Comparison of ENCODE assay signal across 23 cellular contexts in the genomic region with DNA sequence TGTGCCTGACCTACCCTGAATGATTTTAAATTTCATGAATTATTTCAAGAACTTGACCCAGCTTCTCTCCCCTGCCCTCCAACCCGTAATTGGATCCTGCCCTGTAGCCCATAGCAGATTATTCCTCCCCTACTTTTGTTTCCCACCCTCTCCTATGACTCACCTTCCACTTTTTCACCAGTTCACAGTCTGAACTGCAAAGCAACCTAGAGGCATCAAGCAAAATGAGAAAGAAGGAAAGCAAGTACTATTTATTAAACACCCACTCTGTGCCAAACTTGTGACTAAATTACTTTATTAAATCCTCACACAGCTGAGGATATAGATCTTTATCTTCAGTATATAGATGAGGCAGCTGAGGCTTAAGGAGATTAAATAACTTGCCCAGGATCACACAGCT. TPM values are rescaled to one million over a fixed set of nuclear protein-coding genes. Genes with fewer than 3 reads are reported as not detected.
A peak's percentile ranks its signal among the peaks of the same experiment; 100 is the strongest.
DNase-seq lines count a peak whose midpoint lies in the region; ATAC-seq, FAIRE-seq and TF ChIP-seq lines count a peak whose summit lies in the region.
"Had no signal": no experiment of that assay in that cellular context is flagged by ENCODE, and none has a peak within 500 bp of the region (broad histone marks: within the 10 kb centered on the region; RNA-seq: fewer than 3 reads in every experiment).

No MANE protein-coding gene starts in this region.

- no peak overlapping the region for H4K91ac ChIP-seq in IMR-90 (ENCODE audit: insufficient read depth, low read depth, low read length)

- no peak overlapping the region for H2BK5ac ChIP-seq in IMR-90 (ENCODE audit: low read depth, low read length, poor library complexity, severe bottlenecking)

- peaks cover 16% of the 10 kb centered on the region for H3K9me1 ChIP-seq in IMR-90 (ENCODE audit: insufficient read depth, low read length)

- no peak for TF ChIP-seq POLR2A in IMR-90 (IDR thresholded peaks at IDR 0.05; ENCODE audit: low read depth, low read length)

- POLR2A ChIA-PET in IMR-90 (lab: Charles Lee; ENCODE audit: unreplicated experiment): no interaction called here

- H3K27me3 ChIP-seq in IMR-90 (ENCODE audit: control insufficient read depth, insufficient read depth, low read length): no peaks in the 10 kb centered on the region
- H3K27me3 ChIP-seq in lower lobe of right lung (ENCODE audit: low read depth): no peaks in the 10 kb centered on the region
- H3K27me3 ChIP-seq: BLaER1 treated with 17β-estradiol and CSF1 and Interleukin-3, amounts not matched to agents 10 nM and 100 nM; gastroesophageal sphincter; tibial artery had no signal

- H3K4me1 ChIP-seq in IMR-90 (ENCODE audit: control insufficient read depth, insufficient read depth, low read length): peaks cover 5% of the 10 kb centered on the region
- H3K4me1 ChIP-seq in lower lobe of right lung: no peaks in the 10 kb centered on the region
- no peaks in the 10 kb centered on the region for H3K4me1 ChIP-seq in kidney (ENCODE audit: control insufficient read depth in 1 of 2, insufficient read depth in 1 of 2, low read depth in 1 of 2, low read length in 2 of 2)

- no peak overlapping the region for H2BK120ac ChIP-seq in IMR-90 (ENCODE audit: low read depth, low read length)

- CTCF ChIA-PET in IMR-90 (lab: Yijun Ruan, JAX): no interaction called here

- H3K23ac ChIP-seq in IMR-90 (ENCODE audit: low read depth, low read length): no peak overlapping the region

- H2AK9ac ChIP-seq in IMR-90 (replicated peaks; ENCODE audit: low read depth, low read length, poor library complexity): no peak overlapping the region

- H4K8ac ChIP-seq in IMR-90 (ENCODE audit: low read depth in 2 of 2, low read length in 2 of 2): no peak overlapping the region

- H2BK15ac ChIP-seq in IMR-90 (ENCODE audit: low read depth, low read length): no peak overlapping the region

- no peak overlapping the region for H4K5ac ChIP-seq in IMR-90 (ENCODE audit: low read depth, low read length)

- in situ Hi-C loops in IMR-90 (cut with MboI; ENCODE audit: low sequenced_read_pairs): no loop called here

- H3K9me3 ChIP-seq in IMR-90 (ENCODE audit: control insufficient read depth, insufficient read depth, low read length) (no peaks in the 10 kb centered on the region), lower lobe of right lung (no peaks in the 10 kb centered on the region), kidney (ENCODE audit: control insufficient read depth in 1 of 2, low read length in 2 of 2) (no peaks in the 10 kb centered on the region)
- H3K9me3 ChIP-seq: BLaER1 treated with 17β-estradiol and CSF1 and Interleukin-3, amounts not matched to agents 10 nM and 100 nM; gastroesophageal sphincter; tibial artery had no signal

- H2AFZ ChIP-seq in IMR-90 (replicated peaks; ENCODE audit: low read length, poor library complexity): no peak overlapping the region

- no peak for TF ChIP-seq RAD21 in IMR-90 (IDR thresholded peaks at IDR 0.05; ENCODE audit: low read length)

- dilution Hi-C loops in IMR-90 (cut with HindIII; ENCODE audit: low sequenced_read_pairs, unreplicated experiment): no loop called here

- no TSS peak for BruUV-seq in IMR-90 (replicated peaks; lab: Mats Ljungman, UMichigan)

- no peak overlapping the region for H3K56ac ChIP-seq in IMR-90 (ENCODE audit: extremely low read depth, insufficient read depth, low read length)

- H3K9ac ChIP-seq in IMR-90 (ENCODE audit: low read depth, low read length) (no peak overlapping the region), kidney (ENCODE audit: low read length in 2 of 2) (no peak overlapping the region)
- H3K9ac ChIP-seq: BLaER1 treated with 17β-estradiol and CSF1 and Interleukin-3, amounts not matched to agents 10 nM and 100 nM had no signal

- H4K20me1 ChIP-seq in IMR-90 (ENCODE audit: insufficient read depth, low read length): peaks cover 9% of the 10 kb centered on the region; the same call in 1 of the 2 replicates

- H3K14ac ChIP-seq in IMR-90 (replicated peaks; ENCODE audit: low read depth, low read length): no peak overlapping the region

- WGBS in IMR-90 (ENCODE audit: extremely low coverage in 2 of 2, insufficient read length in 1 of 2), 2 experiments: no CpG with 5 or more reads among the region's 1 CpG

- no peak overlapping the region for H3K4me3 ChIP-seq in IMR-90 (ENCODE audit: insufficient read depth, low read depth, low read length)
- no peak overlapping the region for H3K4me3 ChIP-seq in lower lobe of right lung
- no peak overlapping the region for H3K4me3 ChIP-seq in kidney (ENCODE audit: low read length in 2 of 2)
- H3K4me3 ChIP-seq: BLaER1 treated with 17β-estradiol and CSF1 and Interleukin-3, amounts not matched to agents 10 nM and 100 nM; gastroesophageal sphincter; SK-N-MC; tibial artery had no signal

- ATAC-seq in IMR-90 (ENCODE audit: low read depth) (peak; percentile 52; the same call in 1 of the 2 replicates), lower lobe of right lung (no peak), HG03521 (IDR thresholded peaks at IDR 0.05; ENCODE audit: unreplicated experiment) (no peak)
- ATAC-seq: activated CD8-positive, alpha-beta memory T cell treated with anti-CD3 and anti-CD28 coated beads, Interleukin-2, amount 10 ng/mL, durations not matched to agents 7 days and 5 days; gastroesophageal sphincter; left ventricle myocardium superior; sciatic nerve; stimulated activated naive CD8-positive, alpha-beta T cell treated with anti-CD3 and anti-CD28 coated beads, Interleukin-15, amount 100 ng/mL, for 72 hours had no signal

- no peak overlapping the region for H2BK20ac ChIP-seq in IMR-90 (ENCODE audit: low read depth, low read length)

- H3K79me1 ChIP-seq in IMR-90 (ENCODE audit: low read depth in 1 of 2, low read length in 2 of 2): peaks cover 0 to 10% of the 10 kb centered on the region in 2 experiments; a peak in 2 of 4 replicates

- FAIRE-seq in kidney (lab: Jason Lieb, UNC): no peak
- FAIRE-seq: islet of Langerhans had no signal

- H3K4me2 ChIP-seq in IMR-90 (ENCODE audit: low read depth, low read length): no peak overlapping the region

- no peak overlapping the region for H3K18ac ChIP-seq in IMR-90 (ENCODE audit: low read depth, low read length)

- H3K36me3 ChIP-seq in IMR-90 (ENCODE audit: control insufficient read depth, insufficient read depth, low read length): peaks cover 58% of the 10 kb centered on the region
- peaks cover 96% of the 10 kb centered on the region for H3K36me3 ChIP-seq in lower lobe of right lung
- peaks cover 0 to 9% of the 10 kb centered on the region in 2 donors for H3K36me3 ChIP-seq in kidney (ENCODE audit: control insufficient read depth in 1 of 2, insufficient read depth in 2 of 2, low read length in 2 of 2)

- H3K27ac ChIP-seq in IMR-90 (ENCODE audit: insufficient read depth, low read length) (no peak overlapping the region), lower lobe of right lung (no peak overlapping the region), kidney (ENCODE audit: low read depth in 2 of 2, low read length in 2 of 2) (no peak overlapping the region)
- H3K27ac ChIP-seq: gastroesophageal sphincter, SK-N-MC, tibial artery, VCaP had no signal

- DNase-seq in EH (ENCODE audit: low read depth) (peak; percentile 50), IMR-90 (peak; percentile 64), amniotic epithelial cell (ENCODE audit: low read depth) (peak; percentile 14), lung microvascular endothelial cell (ENCODE audit: low read depth in 2 of 2) (peak; percentile 49 to 71), lower lobe of right lung (no peak), kidney (no peak)
- DNase-seq in activated effector memory CD4-positive, alpha-beta T cell treated with Interleukin-2 at 50 U/mL for 16 hours: no peak
- DNase-seq: activated CD4-positive, alpha-beta T cell treated with anti-CD3 and anti-CD28 coated beads, Interleukin-2, amount 10 ng/mL, durations not matched to agents 7 days and 5 days; activated CD8-positive, alpha-beta memory T cell treated with anti-CD3 and anti-CD28 coated beads, Interleukin-2, amount 10 ng/mL, durations not matched to agents 7 days and 5 days; activated naive CD8-positive, alpha-beta T cell treated with anti-CD3 and anti-CD28 coated beads for 36 hours; left ventricle myocardium superior; NCI-H524 treated with DMSO at 0.1 percent for 48 hours; stimulated activated CD4-positive, alpha-beta T cell treated with anti-CD3 and anti-CD28 coated beads, Interleukin-15, amount 100 ng/mL, for 24 hours; stimulated activated naive CD8-positive, alpha-beta T cell treated with anti-CD3 and anti-CD28 coated beads, Interleukin-15, amount 100 ng/mL, for 72 hours had no signal

- H2AK5ac ChIP-seq in IMR-90 (ENCODE audit: low read depth, low read length): no peak overlapping the region

- no peak overlapping the region for H3K4ac ChIP-seq in IMR-90 (ENCODE audit: low read depth, low read length)

- TF ChIP-seq CTCF in IMR-90 (conservative IDR thresholded peaks at IDR 0.05; ENCODE audit: low read depth, low read length): no peak
- TF ChIP-seq CTCF in lower lobe of right lung (IDR thresholded peaks at IDR 0.05): no peak
- TF ChIP-seq CTCF in kidney (IDR thresholded peaks at IDR 0.05; ENCODE audit: borderline replicate concordance, extremely low read depth, insufficient read depth): no peak

- intact Hi-C loops in IMR-90 (cut with micrococcal nuclease) (no loop called here), lower lobe of right lung (cut with DNase I) (no loop called here), kidney (cut with DNase I) (no loop called here)

TF ChIP-seq in IMR-90, 13 proteins besides CTCF, POLR2A, EP300 and RAD21 (continues in another document):
- TF ChIP-seq, protein P1, sequence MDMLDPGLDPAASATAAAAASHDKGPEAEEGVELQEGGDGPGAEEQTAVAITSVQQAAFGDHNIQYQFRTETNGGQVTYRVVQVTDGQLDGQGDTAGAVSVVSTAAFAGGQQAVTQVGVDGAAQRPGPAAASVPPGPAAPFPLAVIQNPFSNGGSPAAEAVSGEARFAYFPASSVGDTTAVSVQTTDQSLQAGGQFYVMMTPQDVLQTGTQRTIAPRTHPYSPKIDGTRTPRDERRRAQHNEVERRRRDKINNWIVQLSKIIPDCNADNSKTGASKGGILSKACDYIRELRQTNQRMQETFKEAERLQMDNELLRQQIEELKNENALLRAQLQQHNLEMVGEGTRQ (IDR thresholded peaks at IDR 0.05; ENCODE audit: low read depth, low read length): no peak

RNA-seq across cellular contexts. Expression of a gene that starts 20.7 kb away (rescaled TPM):
- total RNA-seq in IMR-90 (2012; rRNA removed) (21.4 and 24.0 TPM in 2 replicates), lung microvascular endothelial cell (11.1 and 18.3 TPM in 2 replicates), lower lobe of right lung (12.5 TPM), kidney (14.5 TPM)
- polyA plus RNA-seq in IMR-90 (2012; rRNA removed) (20.3 and 21.0 TPM in 2 replicates), kidney (ENCODE audit: insufficient read depth, low read depth, low replicate concordance) (3.4 TPM)
- polyA plus RNA-seq in IMR-90 (2012; cell fraction: cytosol; rRNA removed): 14.8 and 17.1 TPM in 2 replicates
- 47.3 and 62.4 TPM in 2 replicates for polyA plus RNA-seq in IMR-90 (2012; cell fraction: nucleus; rRNA removed; ENCODE audit: low replicate concordance)
- polyA plus RNA-seq: neural cell had no signal

RNA-seq across cellular contexts. Expression of a gene that starts 57.8 kb away (rescaled TPM):
- 0.18 and 0.56 TPM in 2 replicates for total RNA-seq in IMR-90 (2012; rRNA removed)
- polyA plus RNA-seq in IMR-90 (2012; rRNA removed): 1.1 TPM in 2 replicates
- polyA plus RNA-seq in IMR-90 (2012; cell fraction: cytosol; rRNA removed): 0.39 and 1.2 TPM in 2 replicates
- 2.3 and 3.2 TPM in 2 replicates for polyA plus RNA-seq in IMR-90 (2012; cell fraction: nucleus; rRNA removed; ENCODE audit: low replicate concordance)
- under 0.01 and 0.22 TPM in 2 replicates for total RNA-seq in lung microvascular endothelial cell
- 48.2 TPM for total RNA-seq in lower lobe of right lung
- total RNA-seq in kidney: 18.8 TPM
- polyA plus RNA-seq in kidney (ENCODE audit: insufficient read depth, low read depth, low replicate concordance): 2.4 TPM

Comparison
In these comparisons a context has a peak if more than half of its experiments do, and no peak if none do; other contexts are left out.
1. DNase-seq: peak in EH (single experiment), IMR-90 (single experiment), amniotic epithelial cell (single experiment) and lung microvascular endothelial cell (2 of 2); none in activated effector memory CD4-positive, alpha-beta T cell treated with Interleukin-2 at 50 U/mL for 16 hours (single experiment), lower lobe of right lung (single experiment) and kidney (single experiment).
2. RNA of a gene that starts 57.8 kb away (total RNA-seq): 48.2 TPM in lower lobe of right lung (single experiment) and 18.8 TPM in kidney (single experiment); 0.18 to 0.56 TPM in IMR-90 and under 0.01 to 0.22 TPM in lung microvascular endothelial cell; every median in the first group is over 10 times any median in the second.